In the genomic region with DNA sequence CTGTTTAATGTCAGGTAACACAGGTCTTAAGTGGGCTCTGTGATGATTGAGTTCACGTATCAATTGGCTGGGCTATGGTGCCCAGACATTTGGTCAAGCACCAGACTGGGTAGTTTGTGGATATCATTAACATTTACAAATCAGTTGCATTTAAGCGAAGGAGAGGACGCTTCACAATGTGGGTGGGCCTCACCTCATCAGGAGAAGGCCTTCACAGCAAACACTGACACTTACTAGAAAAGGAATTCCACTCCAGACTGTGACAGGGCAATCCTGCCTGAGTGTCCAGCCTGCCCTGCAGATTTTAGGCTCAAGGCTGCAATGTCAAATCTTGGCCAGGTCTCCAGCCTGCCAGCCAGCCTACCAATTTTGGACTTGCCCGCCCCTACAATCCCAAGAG, we compare ENCODE assay signal across 32 cellular contexts.
"Had no signal": no experiment of that assay in that cellular context is flagged by ENCODE, and none has a peak within 500 bp of the region (broad histone marks: within the 10 kb centered on the region; RNA-seq: fewer than 3 reads in every experiment).

No MANE protein-coding gene starts in this region.

- H3K79me2 ChIP-seq: parathyroid adenoma had no signal

- H3K4me3 ChIP-seq: ovary, psoas muscle, skin epidermis, smooth muscle cell, spleen, suprapubic skin, testis, tibial artery, transverse colon, upper lobe of right lung, vagina had no signal

- DNase-seq: naive thymus-derived CD4-positive, alpha-beta T cell; natural killer cell; occipital lobe; ovary; posterior cingulate gyrus; psoas muscle; right cardiac atrium; spleen; stimulated activated CD4-positive, alpha-beta T cell treated with anti-CD3 and anti-CD28 coated beads, Interleukin-12 subunit alpha, Interleukin-12 subunit beta, amount 100 ng/mL, for 4 hours; stimulated activated CD4-positive, alpha-beta T cell treated with anti-CD3 and anti-CD28 coated beads, Interleukin-1b, Interleukin-23, amount 100 ng/mL, for 48 hours; stimulated activated CD4-positive, alpha-beta T cell treated with anti-CD3 and anti-CD28 coated beads, Interleukin-4, amount 100 ng/mL, for 1 hour; stimulated activated CD4-positive, alpha-beta T cell treated with anti-CD3 and anti-CD28 coated beads, Interleukin-4, amount 100 ng/mL, for 4 hours; stimulated activated CD8-positive, alpha-beta memory T cell treated with anti-CD3 and anti-CD28 coated beads, Interleukin-4, amount 100 ng/mL, for 48 hours; stimulated activated naive CD4-positive, alpha-beta T cell; stimulated activated naive CD8-positive, alpha-beta T cell treated with anti-CD3 and anti-CD28 coated beads, Interleukin-15, amount 100 ng/mL, for 72 hours; stimulated activated naive CD8-positive, alpha-beta T cell treated with anti-CD3 and anti-CD28 coated beads, Interleukin-15, Interleukin-2, amounts not matched to agents 100 U/mL and 50 U/mL, for 24 hours; substantia nigra; testis; transverse colon; upper lobe of right lung had no signal

- H3K27me3 ChIP-seq: ovary, spleen, suprapubic skin, testis, tibial artery, transverse colon, upper lobe of right lung, vagina had no signal

- H3K27ac ChIP-seq: ovary, parathyroid adenoma, psoas muscle, skin epidermis, spleen, suprapubic skin, testis, tibial artery, transverse colon, upper lobe of right lung, vagina had no signal

- H3K36me3 ChIP-seq: ovary, suprapubic skin, transverse colon, vagina had no signal

- H3K4me2 ChIP-seq: smooth muscle cell had no signal

- H3K4me1 ChIP-seq: parathyroid adenoma, psoas muscle, suprapubic skin, testis, tibial artery, transverse colon, upper lobe of right lung, vagina had no signal

- H3K27ac Mint-ChIP-seq: nephron; progenitor cell of endocrine pancreas; stimulated activated naive CD8-positive, alpha-beta T cell treated with anti-CD3 and anti-CD28 coated beads, Interleukin-15, amount 100 ng/mL, for 72 hours; type B pancreatic cell had no signal

- ATAC-seq: naive thymus-derived CD4-positive, alpha-beta T cell; psoas muscle; right cardiac atrium; sciatic nerve; stimulated activated memory B cell treated with anti-CD40 and anti-IgM and Interleukin-4, amounts not matched to agents 10 μg/mL and 1 μg/mL and 100 μg/mL, for 72 hours; stimulated activated naive CD8-positive, alpha-beta T cell treated with anti-CD3 and anti-CD28 coated beads, Interleukin-15, amount 100 ng/mL, for 72 hours; stimulated activated naive CD8-positive, alpha-beta T cell treated with anti-CD3 and anti-CD28 coated beads, Interleukin-15, Interleukin-2, amounts not matched to agents 100 U/mL and 50 U/mL, for 24 hours; upper lobe of right lung had no signal

- H2AFZ ChIP-seq: parathyroid adenoma had no signal

- H3K9ac ChIP-seq: parathyroid adenoma had no signal

- H3K9me3 Mint-ChIP-seq: type B pancreatic cell had no signal

- FAIRE-seq: urothelium cell line had no signal

- H3K9me3 ChIP-seq: ovary, psoas muscle, suprapubic skin, testis, tibial artery, transverse colon, upper lobe of right lung, vagina had no signal

- H3K27me3 Mint-ChIP-seq: naive thymus-derived CD4-positive, alpha-beta T cell; progenitor cell of endocrine pancreas; stimulated activated memory B cell treated with anti-CD40 and anti-IgM and Interleukin-4, amounts not matched to agents 10 μg/mL and 1 μg/mL and 100 μg/mL, for 72 hours; stimulated activated naive CD8-positive, alpha-beta T cell treated with anti-CD3 and anti-CD28 coated beads, Interleukin-15, amount 100 ng/mL, for 72 hours; type B pancreatic cell had no signal

- H3K4me3 Mint-ChIP-seq: naive thymus-derived CD4-positive, alpha-beta T cell; natural killer cell; nephron; stimulated activated memory B cell treated with anti-CD40 and anti-IgM and Interleukin-4, amounts not matched to agents 10 μg/mL and 1 μg/mL and 100 μg/mL, for 72 hours; stimulated activated naive CD8-positive, alpha-beta T cell treated with anti-CD3 and anti-CD28 coated beads, Interleukin-15, amount 100 ng/mL, for 72 hours; type B pancreatic cell had no signal

- H3K36me3 Mint-ChIP-seq: natural killer cell had no signal
